Comparison of ENCODE assay signal across 8 cellular contexts in genomic region chr1:148522561-148523204, GRCh38. TPM values are rescaled to one million over a fixed set of nuclear protein-coding genes. Genes with fewer than 3 reads are reported as not detected.
A peak's percentile ranks its signal among the peaks of the same experiment; 100 is the strongest.
DNase-seq lines count a peak whose midpoint lies in the region; FAIRE-seq and TF ChIP-seq lines count a peak whose summit lies in the region.
"Not testable (repeated sequence)": the region's sequence is repeated elsewhere in the genome, so short reads cannot be mapped to it uniquely, and the experiment has no call there.

No MANE protein-coding gene starts in this region.

- H2BK15ac ChIP-seq in neuronal stem cell (ENCODE audit: low read length) = not testable (repeated sequence)

- peak; percentile 98 for TF ChIP-seq POLR2A in H54 (IDR thresholded peaks at IDR 0.05; ENCODE audit: low read depth, low read length)

- not testable (repeated sequence) for H3K9me3 Mint-ChIP-seq in stimulated activated naive CD8-positive, alpha-beta T cell treated with anti-CD3 and anti-CD28 coated beads, Interleukin-15, Interleukin-2, amounts not matched to agents 100 ng/mL and 50 ng/mL, for 24 hours

- H3K79me1 ChIP-seq in neuronal stem cell (ENCODE audit: low read depth, low read length) = not testable (repeated sequence)

- not testable (repeated sequence) for H4K91ac ChIP-seq in neuronal stem cell (ENCODE audit: low read depth, low read length, poor library complexity)

- H3K27ac ChIP-seq in SJSA1 = not testable (repeated sequence)
- peak overlapping the region; percentile 40 for H3K27ac ChIP-seq in neuronal stem cell (replicated peaks; ENCODE audit: low read length)

- H4K8ac ChIP-seq in neuronal stem cell (ENCODE audit: low read depth, low read length) = not testable (repeated sequence)

- H3K36me3 Mint-ChIP-seq in stimulated activated naive CD8-positive, alpha-beta T cell treated with anti-CD3 and anti-CD28 coated beads, Interleukin-15, Interleukin-2, amounts not matched to agents 100 ng/mL and 50 ng/mL, for 24 hours (ENCODE audit: low read depth) = not testable (repeated sequence)

- H2AK5ac ChIP-seq in neuronal stem cell (ENCODE audit: low read depth, low read length) = not testable (repeated sequence)

- peak overlapping the region; percentile 12 for H3K4me3 ChIP-seq in MG63
- H3K4me3 ChIP-seq in SJSA1 = not testable (repeated sequence)
- peak overlapping the region; percentile 9 to 70 for H3K4me3 ChIP-seq in neuronal stem cell (ENCODE audit: low read length in 2 of 2)

- H3K27me3 ChIP-seq in MG63; SJSA1 (replicated peaks); neuronal stem cell (ENCODE audit: control insufficient read depth in 3 of 3, insufficient read depth in 3 of 3, low read depth in 1 of 3, low read length in 3 of 3): not testable (repeated sequence)

- DNase-seq in ELR (ENCODE audit: low read depth) = peak; percentile 98
- not testable (repeated sequence) for DNase-seq in H54 (ENCODE audit: insufficient read length, low spot score)
- DNase-seq in MG63 = peak; percentile 90
- peak; percentile 96 to 97 for DNase-seq in SJSA1 (ENCODE audit: low read depth in 1 of 2, low spot score in 2 of 2)
- peak; percentile 69 to 92 (median 76) for DNase-seq in activated naive CD4-positive, alpha-beta T cell (lab: John Stamatoyannopoulos, UW)
- peak; percentile 88 for DNase-seq in foreskin melanocyte
- DNase-seq in neuronal stem cell (ENCODE audit: low spot score) = peak; percentile 86

- peak overlapping the region; percentile 98 for H3K27ac Mint-ChIP-seq in stimulated activated naive CD8-positive, alpha-beta T cell treated with anti-CD3 and anti-CD28 coated beads, Interleukin-15, Interleukin-2, amounts not matched to agents 100 ng/mL and 50 ng/mL, for 24 hours

- H3K4me2 ChIP-seq in neuronal stem cell (ENCODE audit: insufficient read depth, low read length, poor library complexity, severe bottlenecking) = not testable (repeated sequence)

- peaks cover 12% of the 10 kb centered on the region for H3K4me1 Mint-ChIP-seq in stimulated activated naive CD8-positive, alpha-beta T cell treated with anti-CD3 and anti-CD28 coated beads, Interleukin-15, Interleukin-2, amounts not matched to agents 100 ng/mL and 50 ng/mL, for 24 hours (ENCODE audit: low read depth)

- not testable (repeated sequence) for H3K9ac ChIP-seq in neuronal stem cell (ENCODE audit: low read depth, low read length, poor library complexity)

- peak overlapping the region; percentile 48 for H2AFZ ChIP-seq in neuronal stem cell (ENCODE audit: low read length)

- WGBS in neuronal stem cell (ENCODE audit: extremely low coverage in 2 of 2, insufficient read length in 2 of 2, insufficient replicate concordance in 1 of 2), 2 donors = no CpG with 5 or more reads among the region's 30 CpGs

- not testable (repeated sequence) for H3K14ac ChIP-seq in neuronal stem cell (ENCODE audit: low read length)

- not testable (repeated sequence) for FAIRE-seq in H54 (lab: Jason Lieb, UNC)

- not testable (repeated sequence) for H3K4me1 ChIP-seq in SJSA1 (replicated peaks); neuronal stem cell (ENCODE audit: control insufficient read depth in 2 of 2, insufficient read depth in 1 of 2, low read depth in 1 of 2, low read length in 2 of 2)

- H3K4me3 Mint-ChIP-seq in stimulated activated naive CD8-positive, alpha-beta T cell treated with anti-CD3 and anti-CD28 coated beads, Interleukin-15, Interleukin-2, amounts not matched to agents 100 ng/mL and 50 ng/mL, for 24 hours = peak overlapping the region; percentile 87

- H2BK5ac ChIP-seq in neuronal stem cell (ENCODE audit: low read length) = not testable (repeated sequence)

- H3K9me3 ChIP-seq in MG63; SJSA1 (replicated peaks); neuronal stem cell (replicated peaks in 1 of 2; ENCODE audit: control insufficient read depth in 2 of 2, insufficient read depth in 1 of 2, low read depth in 1 of 2, low read length in 2 of 2): not testable (repeated sequence)

- peak overlapping the region; percentile 100 for H3K23ac ChIP-seq in neuronal stem cell (ENCODE audit: low read depth, low read length, poor library complexity)

- not testable (repeated sequence) for H3K27me3 Mint-ChIP-seq in stimulated activated naive CD8-positive, alpha-beta T cell treated with anti-CD3 and anti-CD28 coated beads, Interleukin-15, Interleukin-2, amounts not matched to agents 100 ng/mL and 50 ng/mL, for 24 hours

- not testable (repeated sequence) for H3K18ac ChIP-seq in neuronal stem cell (ENCODE audit: low read length)

- H3K36me3 ChIP-seq in MG63; SJSA1; neuronal stem cell (replicated peaks in 1 of 2; ENCODE audit: control insufficient read depth in 2 of 2, insufficient read depth in 2 of 2, low read length in 2 of 2): not testable (repeated sequence)

- not testable (repeated sequence) for H3K4ac ChIP-seq in neuronal stem cell (ENCODE audit: low read length)

- H2BK12ac ChIP-seq in neuronal stem cell (ENCODE audit: low read length) = not testable (repeated sequence)

- not testable (repeated sequence) for H2BK120ac ChIP-seq in neuronal stem cell (ENCODE audit: low read depth, low read length)

RNA-seq across cellular contexts. Expression of gene PPIAL4G, which starts 39.6 kb away (rescaled TPM):
- total RNA-seq in MG63 (2014; rRNA removed; shearing (Covaris generic); ENCODE audit: low replicate concordance) = not detected in 2 replicates
- not detected in 2 replicates for total RNA-seq in SJSA1 (2014; rRNA removed; shearing (Covaris generic))
- not detected for polyA plus RNA-seq in neuronal stem cell (2013, experiment 1 of 2)
- 0.01 TPM for polyA plus RNA-seq in neuronal stem cell (2013, experiment 2 of 2)
